11 cellular contexts compared by ENCODE assay signal in the genomic region with DNA sequence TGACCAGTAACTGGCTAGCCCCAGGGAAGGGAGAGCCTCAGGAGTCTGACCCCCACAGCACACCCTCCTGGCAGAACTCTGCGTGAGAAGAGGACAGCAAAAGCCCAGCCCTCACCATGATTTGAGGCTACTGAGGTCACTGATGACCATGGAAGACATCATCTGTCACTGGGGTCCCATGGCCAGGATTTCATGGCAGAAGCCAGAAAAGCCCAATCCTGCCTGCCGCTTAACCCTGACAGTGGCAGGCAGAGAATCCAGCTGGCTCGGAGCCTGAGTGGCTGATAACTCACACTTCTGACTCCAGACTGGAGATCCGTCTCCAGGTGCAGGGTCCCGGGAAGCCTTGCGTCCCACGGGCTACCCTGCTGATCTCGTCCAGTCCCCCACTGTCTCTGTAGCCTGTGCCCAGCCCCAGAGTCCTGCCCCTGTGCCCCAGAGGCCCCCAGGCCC. TPM values are rescaled to one million over a fixed set of nuclear protein-coding genes. Genes with fewer than 3 reads are reported as not detected.
A peak's percentile ranks its signal among the peaks of the same experiment; 100 is the strongest.
DNase-seq lines count a peak whose midpoint lies in the region; ATAC-seq and TF ChIP-seq lines count a peak whose summit lies in the region.
"Had no signal": no experiment of that assay in that cellular context is flagged by ENCODE, and none has a peak within 500 bp of the region (broad histone marks: within the 10 kb centered on the region; RNA-seq: fewer than 3 reads in every experiment).

No MANE protein-coding gene starts in this region.

- intact Hi-C loops in activated naive CD4-positive, alpha-beta T cell treated with anti-CD3 and anti-CD28 coated beads for 36 hours (cut with micrococcal nuclease) = no loop called here
- intact Hi-C loops in adrenal gland (cut with DNase I) (no loop called here), thyroid gland (cut with DNase I) (no loop called here)
- intact Hi-C loops in CD4-positive, alpha-beta T cell (cut with DNase I, micrococcal nuclease) = no loop called here

- H3K27me3 Mint-ChIP-seq in activated naive CD4-positive, alpha-beta T cell treated with anti-CD3 and anti-CD28 coated beads, Interleukin-2, amount 50 U/mL, for 24 hours = peaks cover 5% of the 10 kb centered on the region
- H3K27me3 Mint-ChIP-seq in activated naive CD4-positive, alpha-beta T cell treated with anti-CD3 and anti-CD28 coated beads for 36 hours (ENCODE audit: low read depth) = peaks cover 10% of the 10 kb centered on the region
- H3K27me3 Mint-ChIP-seq in CD4-positive, alpha-beta T cell = peaks cover 22% of the 10 kb centered on the region

- TF ChIP-seq CTCF in adrenal gland (IDR thresholded peaks at IDR 0.05) (no peak), kidney epithelial cell (IDR thresholded peaks at IDR 0.05; ENCODE audit: insufficient read depth, low read length, poor library complexity, severe bottlenecking) (peak; percentile 12), thyroid gland (IDR thresholded peaks at IDR 0.05) (no peak)
- no peak for TF ChIP-seq CTCF in CD4-positive, alpha-beta T cell (IDR thresholded peaks at IDR 0.05)

- peaks cover 14% of the 10 kb centered on the region for H3K4me1 Mint-ChIP-seq in activated naive CD4-positive, alpha-beta T cell treated with anti-CD3 and anti-CD28 coated beads, Interleukin-2, amount 50 U/mL, for 24 hours
- H3K4me1 Mint-ChIP-seq in activated naive CD4-positive, alpha-beta T cell treated with anti-CD3 and anti-CD28 coated beads for 36 hours (ENCODE audit: low read depth) = peaks cover 13% of the 10 kb centered on the region
- H3K4me1 Mint-ChIP-seq in CD4-positive, alpha-beta T cell (ENCODE audit: low read depth) = peaks cover 10% of the 10 kb centered on the region

- peak overlapping the region in 4 of 5 donors; percentile 16 to 66 (median 44) for H3K27ac ChIP-seq in adrenal gland
- H3K27ac ChIP-seq in thyroid gland = peak overlapping the region; percentile 78 to 92 (median 82)
- H3K27ac ChIP-seq in CD4-positive, alpha-beta T cell (ENCODE audit: low read depth, low read length) = no peak overlapping the region

- TF ChIP-seq POLR2A in adrenal gland (IDR thresholded peaks at IDR 0.05) (no peak), thyroid gland (IDR thresholded peaks at IDR 0.05) (no peak)

- H3K4me3 ChIP-seq in adrenal gland (peak overlapping the region in 1 of 4 donors; percentile 55), kidney epithelial cell (ENCODE audit: low read depth, low read length) (no peak overlapping the region), thyroid gland (replicated peaks in 1 of 3) (peak overlapping the region in 1 of 3 donors; percentile 36)

- no peak for ATAC-seq in HG03521 (IDR thresholded peaks at IDR 0.05; ENCODE audit: unreplicated experiment)
- ATAC-seq in HG02588 (IDR thresholded peaks at IDR 0.05; ENCODE audit: unreplicated experiment) = no peak
- no peak for ATAC-seq in CD4-positive, alpha-beta T cell (ENCODE audit: poor library complexity)

- peaks cover 3% of the 10 kb centered on the region for H3K36me3 Mint-ChIP-seq in activated naive CD4-positive, alpha-beta T cell treated with anti-CD3 and anti-CD28 coated beads, Interleukin-2, amount 50 U/mL, for 24 hours
- H3K36me3 Mint-ChIP-seq in activated naive CD4-positive, alpha-beta T cell treated with anti-CD3 and anti-CD28 coated beads for 36 hours (ENCODE audit: low read depth) = no peaks in the 10 kb centered on the region
- peaks cover under 1% of the 10 kb centered on the region for H3K36me3 Mint-ChIP-seq in CD4-positive, alpha-beta T cell (ENCODE audit: low read depth)

- H3K4me3 Mint-ChIP-seq in activated naive CD4-positive, alpha-beta T cell treated with anti-CD3 and anti-CD28 coated beads, Interleukin-2, amount 50 U/mL, for 24 hours = peak overlapping the region; percentile 33
- H3K4me3 Mint-ChIP-seq in activated naive CD4-positive, alpha-beta T cell treated with anti-CD3 and anti-CD28 coated beads for 36 hours = no peak overlapping the region
- no peak overlapping the region for H3K4me3 Mint-ChIP-seq in CD4-positive, alpha-beta T cell
- H3K4me3 Mint-ChIP-seq: activated CD4-positive, alpha-beta T cell treated with anti-CD3 and anti-CD28 coated beads for 36 hours had no signal

- CTCF ChIA-PET in activated naive CD4-positive, alpha-beta T cell treated with anti-CD3 and anti-CD28 coated beads for 36 hours (lab: Charles Lee) = interaction anchor here (0.7 to 1.6 kb wide), 5 partner anchors 16 to 185 kb away, joined by 3 to 7 read pairs (median 5); no protein-coding TSS in a partner anchor
- CTCF ChIA-PET in CD4-positive, alpha-beta T cell (lab: Charles Lee) = interaction anchor here (0.6 to 1.9 kb wide), 4 partner anchors 14 to 32 kb away, joined by 3 to 18 read pairs (median 3); no protein-coding TSS in a partner anchor

- POLR2A ChIA-PET in CD4-positive, alpha-beta T cell (lab: Charles Lee) = no interaction called here

- H3K36me3 ChIP-seq in adrenal gland (replicated peaks in 1 of 2) = no peaks in the 10 kb centered on the region
- no peaks in the 10 kb centered on the region for H3K36me3 ChIP-seq in kidney epithelial cell (ENCODE audit: control insufficient read depth, insufficient read depth, low read length)
- peaks cover 0 to 4% of the 10 kb centered on the region in 2 donors for H3K36me3 ChIP-seq in thyroid gland

- H3K9me3 ChIP-seq in adrenal gland (replicated peaks in 1 of 3) = no peaks in the 10 kb centered on the region
- no peaks in the 10 kb centered on the region for H3K9me3 ChIP-seq in thyroid gland
- no peaks in the 10 kb centered on the region for H3K9me3 ChIP-seq in CD4-positive, alpha-beta T cell (ENCODE audit: control insufficient read depth, low read length)

- H3K27ac Mint-ChIP-seq in activated naive CD4-positive, alpha-beta T cell treated with anti-CD3 and anti-CD28 coated beads, Interleukin-2, amount 50 U/mL, for 24 hours = no peak overlapping the region
- H3K27ac Mint-ChIP-seq in activated naive CD4-positive, alpha-beta T cell treated with anti-CD3 and anti-CD28 coated beads for 36 hours = no peak overlapping the region
- no peak overlapping the region for H3K27ac Mint-ChIP-seq in CD4-positive, alpha-beta T cell
- H3K27ac Mint-ChIP-seq: activated CD4-positive, alpha-beta T cell treated with anti-CD3 and anti-CD28 coated beads for 36 hours had no signal

- no peaks in the 10 kb centered on the region for H3K27me3 ChIP-seq in adrenal gland
- H3K27me3 ChIP-seq in kidney epithelial cell (ENCODE audit: control insufficient read depth, insufficient read depth, low read length) = peaks cover 41% of the 10 kb centered on the region
- H3K27me3 ChIP-seq in thyroid gland = no peaks in the 10 kb centered on the region
- H3K27me3 ChIP-seq in CD4-positive, alpha-beta T cell (ENCODE audit: control insufficient read depth, insufficient read depth, low read length) = peaks cover 4% of the 10 kb centered on the region

- H3K4me1 ChIP-seq in adrenal gland (replicated peaks in 1 of 2) (peaks cover 17 to 24% of the 10 kb centered on the region in 2 donors), thyroid gland (peaks cover 22 to 43% of the 10 kb centered on the region in 2 donors)

- 20 to 33% (median 29%) methylated on average over 1 to 8 of the region's 8 CpGs for WGBS in adrenal gland, 4 donors
- WGBS in thyroid gland, 2 donors = 75% methylated on average over 1 of the region's 8 CpGs; no CpG with 5 or more reads in 1 of the 2 donors

- no peak for DNase-seq in activated naive CD4-positive, alpha-beta T cell treated with anti-CD3 and anti-CD28 coated beads for 36 hours
- DNase-seq in adrenal gland (peak in 6 of 7 donors; percentile 56 to 81 (median 68)), kidney epithelial cell (ENCODE audit: low read depth) (no peak), thyroid gland (peak; percentile 34 to 45)
- no peak for DNase-seq in CD4-positive, alpha-beta T cell

- H3K9me3 Mint-ChIP-seq in activated naive CD4-positive, alpha-beta T cell treated with anti-CD3 and anti-CD28 coated beads, Interleukin-2, amount 50 U/mL, for 24 hours = no peaks in the 10 kb centered on the region
- no peaks in the 10 kb centered on the region for H3K9me3 Mint-ChIP-seq in activated naive CD4-positive, alpha-beta T cell treated with anti-CD3 and anti-CD28 coated beads for 36 hours
- H3K9me3 Mint-ChIP-seq in CD4-positive, alpha-beta T cell = no peaks in the 10 kb centered on the region

RNA-seq across cellular contexts. Expression of gene GRIN2C, which starts 17.5 kb away (rescaled TPM):
- total RNA-seq in activated naive CD4-positive, alpha-beta T cell treated with anti-CD3 and anti-CD28 coated beads for 36 hours = under 1 TPM in 1 of 2 experiments, not detected in 1; 0.07 TPM
- total RNA-seq in adrenal gland (10 to 100 TPM in 1 of 8 donors, 1 to 10 TPM in 6, under 1 TPM in 1; 0.42 to 16.4 (median 2.9) TPM), kidney epithelial cell (not detected in 2 replicates), thyroid gland (100 to 1,000 TPM in 2 of 4 donors, 10 to 100 TPM in 2; 63.4 to 120 (median 94.0) TPM)
- 1 to 10 TPM in 2 of 3 donors, under 1 TPM in 1; 0.70 to 6.1 (median 3.2) TPM for polyA plus RNA-seq in adrenal gland
- total RNA-seq in CD4-positive, alpha-beta T cell = not detected
- total RNA-seq: activated CD4-positive, alpha-beta T cell treated with anti-CD3 and anti-CD28 coated beads for 36 hours had no signal

RNA-seq across cellular contexts. Expression of gene FDXR, which starts 30.6 kb away (rescaled TPM):
- 10 to 100 TPM; 61.8 to 67.6 TPM for total RNA-seq in activated naive CD4-positive, alpha-beta T cell treated with anti-CD3 and anti-CD28 coated beads for 36 hours
- 100 to 1,000 TPM; 314 to 693 (median 494) TPM for total RNA-seq in adrenal gland
- polyA plus RNA-seq in adrenal gland = 100 to 1,000 TPM; 159 to 405 (median 254) TPM
- total RNA-seq in kidney epithelial cell = 34.0 and 45.0 TPM in 2 replicates
- 10 to 100 TPM in 2 of 4 donors, 1 to 10 TPM in 2; 5.9 to 18.6 (median 10.2) TPM for total RNA-seq in thyroid gland
- 1 to 10 TPM; 2.1 to 2.7 TPM for total RNA-seq in CD4-positive, alpha-beta T cell

RNA-seq across cellular contexts. Expression of gene FADS6, which starts 51.3 kb away (rescaled TPM):
- total RNA-seq in activated naive CD4-positive, alpha-beta T cell treated with anti-CD3 and anti-CD28 coated beads for 36 hours = not detected
- total RNA-seq in adrenal gland (10 to 100 TPM in 4 of 8 donors, 1 to 10 TPM in 4; 1.7 to 12.4 (median 8.7) TPM), kidney epithelial cell (not detected in 2 replicates), thyroid gland (not detected)
- 1 to 10 TPM in 2 of 3 donors, under 1 TPM in 1; 0.92 to 5.1 (median 2.9) TPM for polyA plus RNA-seq in adrenal gland
- total RNA-seq in CD4-positive, alpha-beta T cell = not detected
- total RNA-seq: activated CD4-positive, alpha-beta T cell treated with anti-CD3 and anti-CD28 coated beads for 36 hours; bronchial epithelial cell had no signal
- polyA plus RNA-seq: BJ had no signal

Comparison
In these comparisons a context has a peak if more than half of its experiments do, and no peak if none do; other contexts are left out.
1. DNase-seq: peak in adrenal gland (6 of 7) and thyroid gland (2 of 2); none in activated naive CD4-positive, alpha-beta T cell treated with anti-CD3 and anti-CD28 coated beads for 36 hours (single experiment), kidney epithelial cell (single experiment) and CD4-positive, alpha-beta T cell (0 of 10).